1 cellular context compared by ENCODE assay signal in genomic region chr16:57244463-57244766, GRCh38.
A peak's percentile ranks its signal among the peaks of the same experiment; 100 is the strongest.
TF ChIP-seq lines count a peak whose summit lies in the region.

No MANE protein-coding gene starts in this region.

TF ChIP-seq in K562, 482 proteins besides CTCF, POLR2A, EP300 and RAD21 (continues in another document):
- no peak for TF ChIP-seq ZNF740 (CRISPR knock-in tag; IDR thresholded peaks at IDR 0.05)
- no peak for TF ChIP-seq ZNF740 (tag; IDR thresholded peaks at IDR 0.05)
- TF ChIP-seq ARID3A (IDR thresholded peaks at IDR 0.05; ENCODE audit: borderline replicate concordance, low read depth, low read length) = no peak
- no peak for TF ChIP-seq MTA2 (IDR thresholded peaks at IDR 0.05; ENCODE audit: low read depth)
- TF ChIP-seq TAL1 (IDR thresholded peaks at IDR 0.05) = no peak
- TF ChIP-seq HDAC6 (IDR thresholded peaks at IDR 0.05; ENCODE audit: low read depth, low read length) = no peak
- TF ChIP-seq PPARD (CRISPR knock-in tag; IDR thresholded peaks at IDR 0.05) = no peak
- peak; percentile 43 for TF ChIP-seq HDAC3 (IDR thresholded peaks at IDR 0.05; ENCODE audit: borderline replicate concordance, partially characterized antibody)
- TF ChIP-seq NFATC3 (IDR thresholded peaks at IDR 0.05) = peak; percentile 70; the same call in 1 of the 2 replicates
- TF ChIP-seq ZNF124 (CRISPR knock-in tag; IDR thresholded peaks at IDR 0.05) = no peak
- peak; percentile 18; the same call in 1 of the 2 replicates for TF ChIP-seq TOE1 (IDR thresholded peaks at IDR 0.05; ENCODE audit: borderline replicate concordance)
- no peak for TF ChIP-seq TOE1 (CRISPR knock-in tag; IDR thresholded peaks at IDR 0.05; ENCODE audit: borderline replicate concordance, low read depth)
- TF ChIP-seq PREB (CRISPR knock-in tag; IDR thresholded peaks at IDR 0.05) = no peak
- no peak for TF ChIP-seq MED1 (CRISPR knock-in tag; IDR thresholded peaks at IDR 0.05; ENCODE audit: borderline replicate concordance)
- no peak for TF ChIP-seq ZBED1 (IDR thresholded peaks at IDR 0.05)
- no peak for TF ChIP-seq DEAF1 (CRISPR knock-in tag; IDR thresholded peaks at IDR 0.05)
- TF ChIP-seq USF2 (CRISPR knock-in tag; IDR thresholded peaks at IDR 0.05) = no peak
- no peak for TF ChIP-seq IRF2 (CRISPR knock-in tag; IDR thresholded peaks at IDR 0.05)
- no peak for TF ChIP-seq SNAPC5 (CRISPR knock-in tag; IDR thresholded peaks at IDR 0.05)
- no peak for TF ChIP-seq ZNF655 (CRISPR knock-in tag; IDR thresholded peaks at IDR 0.05)
- TF ChIP-seq ARID1B (IDR thresholded peaks at IDR 0.05) = no peak; the same call in 1 of the 2 replicates
- no peak for TF ChIP-seq PBX2 (CRISPR knock-in tag; IDR thresholded peaks at IDR 0.05; ENCODE audit: low read depth)
- TF ChIP-seq PBX2 (tag; conservative IDR thresholded peaks at IDR 0.05; ENCODE audit: low read depth) = 0 out of 2 replicates have a peak, but pooled peaks have one; percentile 18
- TF ChIP-seq MIER1 (IDR thresholded peaks at IDR 0.05; ENCODE audit: low read depth) = no peak
- no peak for TF ChIP-seq SMC3 (conservative IDR thresholded peaks at IDR 0.05; ENCODE audit: insufficient read depth, low read depth, low read length)
- TF ChIP-seq E2F1 (CRISPR knock-in tag; IDR thresholded peaks at IDR 0.05) = no peak
- no peak for TF ChIP-seq KLF6 (CRISPR knock-in tag; IDR thresholded peaks at IDR 0.05; ENCODE audit: borderline replicate concordance)
- no peak for TF ChIP-seq ZNF263 (CRISPR knock-in tag; IDR thresholded peaks at IDR 0.05; ENCODE audit: borderline replicate concordance)
- no peak for TF ChIP-seq ZNF592 (IDR thresholded peaks at IDR 0.05)
- TF ChIP-seq ZC3H4 (CRISPR knock-in tag; IDR thresholded peaks at IDR 0.05; ENCODE audit: borderline replicate concordance) = no peak
- no peak for TF ChIP-seq TSHZ1 (CRISPR knock-in tag; IDR thresholded peaks at IDR 0.05)
- TF ChIP-seq ZNF398 (CRISPR knock-in tag; IDR thresholded peaks at IDR 0.05) = no peak
- TF ChIP-seq ZNF384 (IDR thresholded peaks at IDR 0.05; ENCODE audit: low read depth, low read length) = no peak
- no peak for TF ChIP-seq TBL1XR1 (IDR thresholded peaks at IDR 0.05; ENCODE audit: low read length in 2 of 2)
